In genomic region chr12:87317302-87317701, GRCh38 we compare ENCODE assay signal across 17 cellular contexts.
DNase-seq lines count a peak whose midpoint lies in the region; ATAC-seq and TF ChIP-seq lines count a peak whose summit lies in the region.
"Had no signal": no experiment of that assay in that cellular context is flagged by ENCODE, and none has a peak within 500 bp of the region (broad histone marks: within the 10 kb centered on the region; RNA-seq: fewer than 3 reads in every experiment).

No MANE protein-coding gene starts in this region.

- POLR2A ChIA-PET in PC-3 (lab: Charles Lee; ENCODE audit: unreplicated experiment), result no interaction called here

- no peaks in the 10 kb centered on the region for H3F3A ChIP-seq in PC-3 (ENCODE audit: low read length, unreplicated experiment)

- H3K4me3 ChIP-seq in PC-3 (ENCODE audit: low read length) (no peak overlapping the region), stomach (no peak overlapping the region)
- H3K4me3 ChIP-seq: GM23248 had no signal

- peak overlapping the region; percentile 43 for H3K9ac ChIP-seq in PC-3 (ENCODE audit: low read length)
- H3K9ac ChIP-seq: GM23248, KMS-11 had no signal

- intact Hi-C loops in PC-3 (cut with micrococcal nuclease) (no loop called here), stomach (cut with DNase I; ENCODE audit: low total_unique reads) (no loop called here), Right ventricle myocardium inferior (cut with DNase I) (no loop called here)

- H3K27me3 ChIP-seq in PC-3 (ENCODE audit: low read length) (no peaks in the 10 kb centered on the region), stomach (no peaks in the 10 kb centered on the region)

- TF ChIP-seq CTCF in PC-3 (conservative IDR thresholded peaks at IDR 0.05; ENCODE audit: low read depth, low read length) (no peak), stomach (IDR thresholded peaks at IDR 0.05) (no peak)

- 82 to 90% (median 88%) methylated on average over 4 of the region's 4 CpGs for WGBS in stomach, 5 donors

- no peaks in the 10 kb centered on the region for H3K9me3 ChIP-seq in PC-3 (ENCODE audit: low read length)
- no peaks in the 10 kb centered on the region for H3K9me3 ChIP-seq in stomach

- H3K4me1 ChIP-seq in PC-3 (ENCODE audit: insufficient read depth, low read length), result peaks cover 22% of the 10 kb centered on the region
- no peaks in the 10 kb centered on the region for H3K4me1 ChIP-seq in stomach

- H3K9me2 ChIP-seq in PC-3 (replicated peaks; ENCODE audit: low read length), result no peaks in the 10 kb centered on the region

- ATAC-seq in PC-3 (peak; percentile 92), Right ventricle myocardium inferior (no peak)

- no peak for TF ChIP-seq POLR2A in stomach (IDR thresholded peaks at IDR 0.05)

- H3K36me3 ChIP-seq in PC-3 (ENCODE audit: low read depth, low read length), result no peaks in the 10 kb centered on the region
- no peaks in the 10 kb centered on the region for H3K36me3 ChIP-seq in stomach

- H2AFZ ChIP-seq in PC-3 (ENCODE audit: low read length), result no peak overlapping the region
- H2AFZ ChIP-seq: GM23248 had no signal

- DNase-seq in SIG-M5 treated with dmso at 0.1 percent for 504 hours (lab: John Stamatoyannopoulos, UW; ENCODE audit: unreplicated experiment), result peak; percentile 2
- DNase-seq in SIG-M5 (lab: John Stamatoyannopoulos, UW), result no peak
- DNase-seq in PC-3, result peak; percentile 66
- peak; percentile 24 for DNase-seq in dermis blood vessel endothelial cell
- DNase-seq in renal cortical epithelial cell (ENCODE audit: low read depth), result peak; percentile 21
- DNase-seq in stomach, result no peak
- no peak for DNase-seq in stimulated activated CD4-positive, alpha-beta T cell treated with anti-CD3 and anti-CD28 coated beads, Interleukin-4, amount 100 ng/mL, for 4 hours
- DNase-seq in Right ventricle myocardium inferior (ENCODE audit: missing footprints), result no peak
- DNase-seq: COR-L47, DMS153, GM23248, NCI-H1105 treated with DMSO at 0.1 percent for 48 hours, NCI-H1930, NCI-H748 treated with DMSO at 0.1 percent for 48 hours, SHP77 had no signal

- H3K79me2 ChIP-seq in PC-3 (ENCODE audit: low read length), result no peaks in the 10 kb centered on the region

- BruUV-seq in PC-3 (replicated peaks; lab: Mats Ljungman, UMichigan), result no TSS peak

- H3K27ac ChIP-seq in PC-3 (ENCODE audit: low read length) (peak overlapping the region; percentile 86), stomach (no peak overlapping the region)
- H3K27ac ChIP-seq: GM23248, HL-60, KMS-11 had no signal

- CTCF ChIA-PET in PC-3 (lab: Charles Lee), result no interaction called here

- TF ChIP-seq EP300 in stomach (IDR thresholded peaks at IDR 0.05), result no peak

- no peaks in the 10 kb centered on the region for H4K20me1 ChIP-seq in PC-3 (ENCODE audit: low read length)

- H3K4me2 ChIP-seq in PC-3 (ENCODE audit: low read length), result peak overlapping the region; percentile 55
- H3K4me2 ChIP-seq: KMS-11 had no signal

Comparison
In these comparisons a context has a peak if more than half of its experiments do, and no peak if none do; other contexts are left out.
1. DNase-seq: peak in SIG-M5 treated with dmso at 0.1 percent for 504 hours (single experiment), PC-3 (single experiment), dermis blood vessel endothelial cell (single experiment) and renal cortical epithelial cell (single experiment); none in SIG-M5 (single experiment), stomach (single experiment), stimulated activated CD4-positive, alpha-beta T cell treated with anti-CD3 and anti-CD28 coated beads, Interleukin-4, amount 100 ng/mL, for 4 hours (0 of 2) and Right ventricle myocardium inferior (single experiment).